ENCODE assay signal across 1 cellular context in genomic region chr2:73262108-73262651, GRCh38.
A peak's percentile ranks its signal among the peaks of the same experiment; 100 is the strongest.
TF ChIP-seq lines count a peak whose summit lies in the region.

No MANE protein-coding gene starts in this region.

TF ChIP-seq in HepG2, 621 proteins besides CTCF, POLR2A, EP300 and RAD21 (continued from another document and continues in another):
- TF ChIP-seq ZBTB40 (IDR thresholded peaks at IDR 0.05) (no peak), ZBTB40 (CRISPR knock-in tag; IDR thresholded peaks at IDR 0.05) (peak; percentile 57; the same call in 1 of the 2 replicates), PBX2 (CRISPR knock-in tag; IDR thresholded peaks at IDR 0.05) (no peak), ZNF280B (CRISPR knock-in tag; IDR thresholded peaks at IDR 0.05; ENCODE audit: borderline replicate concordance) (no peak), BRCA1 (CRISPR knock-in tag; IDR thresholded peaks at IDR 0.05) (no peak), RFX3 (CRISPR knock-in tag; IDR thresholded peaks at IDR 0.05) (no peak), FOSL2 (CRISPR knock-in tag; IDR thresholded peaks at IDR 0.05) (peak; percentile 53), ZNF788 (CRISPR knock-in tag; IDR thresholded peaks at IDR 0.05; ENCODE audit: borderline replicate concordance) (peak; percentile 70; the same call in 1 of the 2 replicates), MXD4 (CRISPR knock-in tag; IDR thresholded peaks at IDR 0.05) (peak; percentile 89), ZNF407 (CRISPR knock-in tag; IDR thresholded peaks at IDR 0.05; ENCODE audit: not compliant biosample characterization) (no peak), ZBTB44 (CRISPR knock-in tag; IDR thresholded peaks at IDR 0.05) (no peak), NR2F2 (IDR thresholded peaks at IDR 0.05; ENCODE audit: borderline replicate concordance, low read depth) (peak; percentile 84), ISL2 (CRISPR knock-in tag; IDR thresholded peaks at IDR 0.05) (peak; percentile 82), ZNF75D (CRISPR knock-in tag; IDR thresholded peaks at IDR 0.05; ENCODE audit: borderline replicate concordance) (no peak), PRMT3 (CRISPR knock-in tag; IDR thresholded peaks at IDR 0.05; ENCODE audit: borderline replicate concordance, low read depth) (no peak), ZMAT3 (CRISPR knock-in tag; conservative IDR thresholded peaks at IDR 0.05) (no peak), ZNF737 (CRISPR knock-in tag; IDR thresholded peaks at IDR 0.05; ENCODE audit: borderline replicate concordance) (no peak), ZSCAN31 (CRISPR knock-in tag; IDR thresholded peaks at IDR 0.05; ENCODE audit: low read depth) (no peak), NR2C2 (CRISPR knock-in tag; IDR thresholded peaks at IDR 0.05; ENCODE audit: borderline replicate concordance) (peak; percentile 66), ZFP90 (CRISPR knock-in tag; IDR thresholded peaks at IDR 0.05; ENCODE audit: borderline replicate concordance) (0 out of 2 replicates have a peak, but pooled peaks have one; percentile 31)
- TF ChIP-seq, protein P1, sequence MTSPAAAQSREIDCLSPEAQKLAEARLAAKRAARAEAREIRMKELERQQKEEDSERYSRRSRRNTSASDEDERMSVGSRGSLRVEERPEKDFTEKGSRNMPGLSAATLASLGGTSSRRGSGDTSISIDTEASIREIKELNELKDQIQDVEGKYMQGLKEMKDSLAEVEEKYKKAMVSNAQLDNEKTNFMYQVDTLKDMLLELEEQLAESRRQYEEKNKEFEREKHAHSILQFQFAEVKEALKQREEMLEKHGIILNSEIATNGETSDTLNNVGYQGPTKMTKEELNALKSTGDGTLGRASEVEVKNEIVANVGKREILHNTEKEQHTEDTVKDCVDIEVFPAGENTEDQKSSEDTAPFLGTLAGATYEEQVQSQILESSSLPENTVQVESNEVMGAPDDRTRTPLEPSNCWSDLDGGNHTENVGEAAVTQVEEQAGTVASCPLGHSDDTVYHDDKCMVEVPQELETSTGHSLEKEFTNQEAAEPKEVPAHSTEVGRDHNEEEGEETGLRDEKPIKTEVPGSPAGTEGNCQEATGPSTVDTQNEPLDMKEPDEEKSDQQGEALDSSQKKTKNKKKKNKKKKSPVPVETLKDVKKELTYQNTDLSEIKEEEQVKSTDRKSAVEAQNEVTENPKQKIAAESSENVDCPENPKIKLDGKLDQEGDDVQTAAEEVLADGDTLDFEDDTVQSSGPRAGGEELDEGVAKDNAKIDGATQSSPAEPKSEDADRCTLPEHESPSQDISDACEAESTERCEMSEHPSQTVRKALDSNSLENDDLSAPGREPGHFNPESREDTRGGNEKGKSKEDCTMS (CRISPR knock-in tag; conservative IDR thresholded peaks at IDR 0.05): no peak
- TF ChIP-seq, protein P2, sequence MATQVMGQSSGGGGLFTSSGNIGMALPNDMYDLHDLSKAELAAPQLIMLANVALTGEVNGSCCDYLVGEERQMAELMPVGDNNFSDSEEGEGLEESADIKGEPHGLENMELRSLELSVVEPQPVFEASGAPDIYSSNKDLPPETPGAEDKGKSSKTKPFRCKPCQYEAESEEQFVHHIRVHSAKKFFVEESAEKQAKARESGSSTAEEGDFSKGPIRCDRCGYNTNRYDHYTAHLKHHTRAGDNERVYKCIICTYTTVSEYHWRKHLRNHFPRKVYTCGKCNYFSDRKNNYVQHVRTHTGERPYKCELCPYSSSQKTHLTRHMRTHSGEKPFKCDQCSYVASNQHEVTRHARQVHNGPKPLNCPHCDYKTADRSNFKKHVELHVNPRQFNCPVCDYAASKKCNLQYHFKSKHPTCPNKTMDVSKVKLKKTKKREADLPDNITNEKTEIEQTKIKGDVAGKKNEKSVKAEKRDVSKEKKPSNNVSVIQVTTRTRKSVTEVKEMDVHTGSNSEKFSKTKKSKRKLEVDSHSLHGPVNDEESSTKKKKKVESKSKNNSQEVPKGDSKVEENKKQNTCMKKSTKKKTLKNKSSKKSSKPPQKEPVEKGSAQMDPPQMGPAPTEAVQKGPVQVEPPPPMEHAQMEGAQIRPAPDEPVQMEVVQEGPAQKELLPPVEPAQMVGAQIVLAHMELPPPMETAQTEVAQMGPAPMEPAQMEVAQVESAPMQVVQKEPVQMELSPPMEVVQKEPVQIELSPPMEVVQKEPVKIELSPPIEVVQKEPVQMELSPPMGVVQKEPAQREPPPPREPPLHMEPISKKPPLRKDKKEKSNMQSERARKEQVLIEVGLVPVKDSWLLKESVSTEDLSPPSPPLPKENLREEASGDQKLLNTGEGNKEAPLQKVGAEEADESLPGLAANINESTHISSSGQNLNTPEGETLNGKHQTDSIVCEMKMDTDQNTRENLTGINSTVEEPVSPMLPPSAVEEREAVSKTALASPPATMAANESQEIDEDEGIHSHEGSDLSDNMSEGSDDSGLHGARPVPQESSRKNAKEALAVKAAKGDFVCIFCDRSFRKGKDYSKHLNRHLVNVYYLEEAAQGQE (IDR thresholded peaks at IDR 0.05; ENCODE audit: borderline replicate concordance in 1 of 2, low read depth in 1 of 2, low read length in 2 of 2): no peak
